Comparison of ENCODE assay signal across 13 cellular contexts in the genomic region with DNA sequence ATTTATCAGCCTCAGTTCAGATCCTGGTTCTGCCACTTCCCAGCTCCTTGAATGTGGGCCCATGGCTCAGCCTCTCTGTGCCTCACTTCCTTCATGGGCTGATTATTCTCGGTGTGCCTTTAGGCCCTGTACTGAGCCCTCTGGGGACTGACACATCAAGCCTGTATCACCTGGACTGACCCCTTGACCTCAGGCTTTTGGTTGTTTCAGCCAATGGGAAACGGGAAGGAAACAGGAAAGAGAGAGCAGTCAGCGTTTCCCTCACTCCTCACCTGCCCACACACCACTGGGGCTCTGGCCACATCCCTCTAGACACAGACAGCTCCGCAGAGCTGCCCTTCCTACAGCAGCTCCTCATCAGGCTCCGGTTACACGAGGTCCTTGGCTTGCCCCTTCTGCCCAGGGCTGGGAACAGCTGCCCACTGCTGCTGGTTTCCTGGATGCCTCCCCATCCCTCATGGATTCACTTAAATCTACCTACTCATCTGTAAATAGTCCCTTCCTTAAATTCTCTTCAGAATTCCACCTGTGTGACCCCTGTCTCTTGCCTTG. TPM values are rescaled to one million over a fixed set of nuclear protein-coding genes. Genes with fewer than 3 reads are reported as not detected.
A peak's percentile ranks its signal among the peaks of the same experiment; 100 is the strongest.
DNase-seq lines count a peak whose midpoint lies in the region; ATAC-seq and FAIRE-seq lines count a peak whose summit lies in the region.
"Had no signal": no experiment of that assay in that cellular context is flagged by ENCODE, and none has a peak within 500 bp of the region (broad histone marks: within the 10 kb centered on the region; RNA-seq: fewer than 3 reads in every experiment).

No MANE protein-coding gene starts in this region.

- no peak overlapping the region for H3K4me2 ChIP-seq in BLaER1

- H3K4me1 ChIP-seq in BLaER1, result peaks cover 12% of the 10 kb centered on the region
- H3K4me1 ChIP-seq: testis had no signal

- H3K9me3 ChIP-seq in BLaER1 (no peaks in the 10 kb centered on the region), MG63 (no peaks in the 10 kb centered on the region)
- H3K9me3 ChIP-seq: testis had no signal

- H3K4me3 ChIP-seq in BLaER1 (no peak overlapping the region), MG63 (no peak overlapping the region)
- H3K4me3 ChIP-seq: testis had no signal

- H3K36me3 ChIP-seq in BLaER1 (no peaks in the 10 kb centered on the region), MG63 (no peaks in the 10 kb centered on the region)

- no peaks in the 10 kb centered on the region for H4K20me1 ChIP-seq in BLaER1

- H3K27me3 ChIP-seq in BLaER1 (no peaks in the 10 kb centered on the region), MG63 (no peaks in the 10 kb centered on the region)
- H3K27me3 ChIP-seq: testis had no signal

- DNase-seq in GM18507 (ENCODE audit: extremely low spot score, insufficient read length, low read depth), result no peak
- peak; percentile 40 to 59 for DNase-seq in SHP77 (lab: John Stamatoyannopoulos, UW)
- peak; percentile 61 for DNase-seq in islet precursor cell
- DNase-seq in pons (ENCODE audit: low spot score), result no peak
- no peak for DNase-seq in MG63
- DNase-seq: DMS153, kidney, NCI-H2227 treated with DMSO at 0.1 percent for 48 hours, testis had no signal

- no peak for ATAC-seq in GM19328 (IDR thresholded peaks at IDR 0.05; ENCODE audit: unreplicated experiment)
- ATAC-seq in GM19351 (IDR thresholded peaks at IDR 0.05; ENCODE audit: unreplicated experiment), result no peak

- peak; percentile 47 for FAIRE-seq in GM18507 (lab: Jason Lieb, UNC)
- FAIRE-seq: bronchial epithelial cell, kidney had no signal

- 0 out of 2 replicates have a peak overlapping the region, but pooled peaks have one; percentile 13 for H3K27ac ChIP-seq in BLaER1
- H3K27ac ChIP-seq: testis had no signal

- H3K9ac ChIP-seq in BLaER1, result no peak overlapping the region

RNA-seq across cellular contexts. Expression of gene ITPR2, which starts 37.0 kb away (rescaled TPM):
- 3.6 and 4.6 TPM in 2 replicates for total RNA-seq in MG63 (2014; rRNA removed; shearing (Covaris generic); ENCODE audit: low replicate concordance)

Comparison
In these comparisons a context has a peak if more than half of its experiments do, and no peak if none do; other contexts are left out.
1. DNase-seq: peak in SHP77 (2 of 2) and islet precursor cell (single experiment); none in GM18507 (single experiment), pons (single experiment) and MG63 (single experiment).